In genomic region chr19:15107056-15108010, GRCh38 we compare ENCODE assay signal across 8 cellular contexts. TPM values are rescaled to one million over a fixed set of nuclear protein-coding genes. Genes with fewer than 3 reads are reported as not detected.
A peak's percentile ranks its signal among the peaks of the same experiment; 100 is the strongest.
DNase-seq lines count a peak whose midpoint lies in the region; ATAC-seq, FAIRE-seq and TF ChIP-seq lines count a peak whose summit lies in the region.

Gene SYDE1 (plus strand): TSS chr19:15107401. CDS start chr19:15107434, 33 bp downstream.

- peak within 1 kb of the TSS; percentile 24 for H3K4me3 Mint-ChIP-seq in activated naive CD4-positive, alpha-beta T cell treated with anti-CD3 and anti-CD28 coated beads, Interleukin-2, amount 10 ng/mL, durations not matched to agents 7 days and 5 days

- peak within 1 kb of the TSS; percentile 51 to 74 (median 68) for H3K27ac ChIP-seq in pancreas

- no peak for FAIRE-seq in pancreas (lab: Jason Lieb, UNC)

- DNase-seq in HK-2 (ENCODE audit: unreplicated experiment) (peak; percentile 82), Right ventricle myocardium superior (peak; percentile 67), pancreas (peak in 2 of 6 donors; percentile 34 to 36), SIG-M5 (lab: John Stamatoyannopoulos, UW) (no peak), NCI-H187 (lab: John Stamatoyannopoulos, UW) (no peak)
- no peak for DNase-seq in activated naive CD4-positive, alpha-beta T cell treated with anti-CD3 and anti-CD28 coated beads, Interleukin-2, amount 10 ng/mL, durations not matched to agents 7 days and 5 days

- TF ChIP-seq CTCF in pancreas (IDR thresholded peaks at IDR 0.05) = no peak

- intact Hi-C loops in Right ventricle myocardium superior (cut with DNase I) = no loop called here
- intact Hi-C loops in pancreas (cut with DNase I) = no loop called here

- 6 to 7% methylated on average over 69 to 73 of the region's 78 CpGs for WGBS in pancreas, 2 donors

- peaks cover 17% of the 10 kb centered on the region for H3K9me3 Mint-ChIP-seq in activated naive CD4-positive, alpha-beta T cell treated with anti-CD3 and anti-CD28 coated beads, Interleukin-2, amount 10 ng/mL, durations not matched to agents 7 days and 5 days

- H3K4me3 ChIP-seq in pancreas = peak within 1 kb of the TSS; percentile 30 to 55 (median 48)

- H3K4me1 ChIP-seq in pancreas = no peaks in the 10 kb centered on the region

- CTCF ChIA-PET in activated naive CD4-positive, alpha-beta T cell treated with anti-CD3 and anti-CD28 coated beads, Interleukin-2, amount 10 ng/mL, durations not matched to agents 7 days and 5 days (lab: Charles Lee) = no interaction called here

- H3K36me3 Mint-ChIP-seq in activated naive CD4-positive, alpha-beta T cell treated with anti-CD3 and anti-CD28 coated beads, Interleukin-2, amount 10 ng/mL, durations not matched to agents 7 days and 5 days = no peaks in the 10 kb centered on the region

- no peaks in the 10 kb centered on the region for H3K27me3 ChIP-seq in pancreas

- H3K36me3 ChIP-seq in pancreas = no peaks in the 10 kb centered on the region

- peaks cover 48% of the 10 kb centered on the region for H3K27me3 Mint-ChIP-seq in activated naive CD4-positive, alpha-beta T cell treated with anti-CD3 and anti-CD28 coated beads, Interleukin-2, amount 10 ng/mL, durations not matched to agents 7 days and 5 days

- no peak within 1 kb of the TSS for H3K27ac Mint-ChIP-seq in activated naive CD4-positive, alpha-beta T cell treated with anti-CD3 and anti-CD28 coated beads, Interleukin-2, amount 10 ng/mL, durations not matched to agents 7 days and 5 days

- peak; percentile 81 for ATAC-seq in Right ventricle myocardium superior (ENCODE audit: poor library complexity)
- peak; percentile 65 to 83 (median 74) for ATAC-seq in pancreas
- no peak for ATAC-seq in HG02938 (IDR thresholded peaks at IDR 0.05; ENCODE audit: unreplicated experiment)
- ATAC-seq in HG03432 (IDR thresholded peaks at IDR 0.05; ENCODE audit: unreplicated experiment) = no peak

- peaks cover 12% of the 10 kb centered on the region for H3K4me1 Mint-ChIP-seq in activated naive CD4-positive, alpha-beta T cell treated with anti-CD3 and anti-CD28 coated beads, Interleukin-2, amount 10 ng/mL, durations not matched to agents 7 days and 5 days

- no peaks in the 10 kb centered on the region for H3K9me3 ChIP-seq in pancreas

RNA-seq across cellular contexts. Expression of gene SYDE1, which starts in this region (rescaled TPM):
- total RNA-seq in Right ventricle myocardium superior (15.9 TPM), pancreas (1 to 10 TPM; 2.5 to 5.2 (median 3.3) TPM)
- 1 to 10 TPM; 5.8 to 6.1 TPM for polyA plus RNA-seq in pancreas

Comparison
In these comparisons a context has a peak if more than half of its experiments do, and no peak if none do; other contexts are left out.
1. DNase-seq: peak in HK-2 (single experiment) and Right ventricle myocardium superior (single experiment); none in activated naive CD4-positive, alpha-beta T cell treated with anti-CD3 and anti-CD28 coated beads, Interleukin-2, amount 10 ng/mL, durations not matched to agents 7 days and 5 days (single experiment), SIG-M5 (single experiment) and NCI-H187 (0 of 2).
2. ATAC-seq: peak in Right ventricle myocardium superior (single experiment) and pancreas (4 of 4); none in HG02938 (single experiment) and HG03432 (single experiment).